ENCODE assay signal across 8 cellular contexts in the genomic region with DNA sequence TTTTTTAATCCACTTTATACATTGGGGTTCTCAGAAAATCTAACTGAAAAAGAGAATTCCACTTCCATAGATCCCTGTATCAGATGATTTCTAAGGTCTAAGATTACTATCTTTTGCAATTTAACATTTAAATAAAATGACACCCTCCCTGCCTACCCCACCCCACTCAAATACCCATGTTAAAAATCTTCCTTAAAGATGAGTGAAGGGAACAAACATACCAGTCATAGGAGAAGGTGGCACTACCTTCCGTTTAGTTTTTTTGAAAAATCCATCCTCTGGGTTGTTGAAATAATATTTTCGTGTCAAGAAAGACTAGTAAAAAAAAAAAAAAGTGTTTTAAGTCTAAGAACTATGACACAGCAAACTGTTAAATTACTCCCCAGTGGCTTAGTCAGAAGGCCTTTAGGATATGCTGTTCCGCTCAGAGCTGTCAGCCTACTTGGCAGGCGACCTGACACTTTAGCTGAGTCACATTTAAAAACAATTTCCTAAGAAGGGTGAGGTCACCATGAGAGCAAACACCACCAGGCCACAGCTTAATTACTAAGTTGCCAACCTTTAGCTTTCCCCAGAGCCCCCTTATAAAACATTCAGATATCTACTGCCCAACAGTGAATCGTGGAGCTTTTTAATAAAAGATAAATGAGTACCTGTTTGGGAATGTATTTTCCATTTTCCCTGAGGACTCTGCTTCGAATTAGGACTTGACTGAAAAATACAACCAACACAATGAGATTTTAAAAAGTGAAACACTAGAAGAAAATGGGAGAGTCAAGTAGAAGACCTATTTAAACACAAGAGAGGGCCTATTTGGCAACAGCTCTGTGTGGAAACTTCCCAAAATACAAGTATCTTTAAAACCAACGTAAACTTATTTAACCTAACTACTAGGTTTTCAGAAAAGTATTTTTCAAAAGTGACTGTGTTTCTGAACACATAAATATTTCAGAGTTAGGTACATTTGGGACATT. TPM values are rescaled to one million over a fixed set of nuclear protein-coding genes. Genes with fewer than 3 reads are reported as not detected.
A peak's percentile ranks its signal among the peaks of the same experiment; 100 is the strongest.
DNase-seq lines count a peak whose midpoint lies in the region; ATAC-seq and TF ChIP-seq lines count a peak whose summit lies in the region.

No MANE protein-coding gene starts in this region.

- TF ChIP-seq EP300 in transverse colon (IDR thresholded peaks at IDR 0.05; ENCODE audit: low read depth): no peak

- H3K27ac Mint-ChIP-seq in activated naive CD4-positive, alpha-beta T cell treated with anti-CD3 and anti-CD28 coated beads for 36 hours: no peak overlapping the region
- peak overlapping the region in 1 of 7 donors; percentile 10 for H3K27ac Mint-ChIP-seq in CD4-positive, alpha-beta memory T cell

- intact Hi-C loops in activated naive CD4-positive, alpha-beta T cell treated with anti-CD3 and anti-CD28 coated beads for 36 hours (cut with micrococcal nuclease): no loop called here
- intact Hi-C loops in dorsolateral prefrontal cortex (cut with DNase I): no loop called here
- intact Hi-C loops in transverse colon (cut with DNase I; ENCODE audit: low total_unique reads): no loop called here
- intact Hi-C loops in CD4-positive, alpha-beta memory T cell (cut with micrococcal nuclease): no loop called here

- TF ChIP-seq POLR2A in transverse colon (IDR thresholded peaks at IDR 0.05): no peak

- H3K9me3 Mint-ChIP-seq in activated naive CD4-positive, alpha-beta T cell treated with anti-CD3 and anti-CD28 coated beads for 36 hours: no peaks in the 10 kb centered on the region
- peaks cover 0 to 3% (median 0%) of the 10 kb centered on the region in 8 donors for H3K9me3 Mint-ChIP-seq in CD4-positive, alpha-beta memory T cell

- in situ Hi-C loops in transverse colon (cut with MboI; ENCODE audit: low pct_ligation_motif_present in 1 of 4, low pct_unique_long_range_greater_than_20kb in 1 of 4, low sequenced_read_pairs in 3 of 4): loop anchor here in 2 of 4 donors (25.0 kb wide), 1 partner anchor 260 kb away; a partner anchor contains a TSS

- peaks cover 6% of the 10 kb centered on the region for H3K4me1 Mint-ChIP-seq in activated naive CD4-positive, alpha-beta T cell treated with anti-CD3 and anti-CD28 coated beads for 36 hours (ENCODE audit: low read depth)
- H3K4me1 Mint-ChIP-seq in CD4-positive, alpha-beta memory T cell: peaks cover 6 to 12% (median 9%) of the 10 kb centered on the region in 4 donors

- TF ChIP-seq CTCF in dorsolateral prefrontal cortex (IDR thresholded peaks at IDR 0.05 in 54 of 56, conservative IDR thresholded peaks at IDR 0.05 in 2 of 56; ENCODE audit: low read depth in 1 of 56, partially characterized antibody in 56 of 56) (peak in 1 of 56 donors; percentile 4), transverse colon (IDR thresholded peaks at IDR 0.05) (no peak)

- H3K4me3 Mint-ChIP-seq in activated naive CD4-positive, alpha-beta T cell treated with anti-CD3 and anti-CD28 coated beads for 36 hours: no peak overlapping the region
- no peak overlapping the region for H3K4me3 Mint-ChIP-seq in CD4-positive, alpha-beta memory T cell

- peak; percentile 10 for DNase-seq in activated naive CD4-positive, alpha-beta T cell treated with anti-CD3 and anti-CD28 coated beads for 36 hours
- DNase-seq in activated naive CD4-positive, alpha-beta T cell treated with anti-CD3 and anti-CD28 coated beads, Interleukin-2, amount 50 U/mL, for 16 hours: no peak
- DNase-seq in SHP77 treated with DMSO at 0.1 percent for 48 hours (lab: John Stamatoyannopoulos, UW) (peak; percentile 7), dorsolateral prefrontal cortex (peak in 4 of 10 donors; percentile 6 to 46 (median 42)), transverse colon (peak; percentile 55)
- no peak for DNase-seq in CD4-positive, alpha-beta memory T cell

- CTCF ChIA-PET in activated naive CD4-positive, alpha-beta T cell treated with anti-CD3 and anti-CD28 coated beads for 36 hours (lab: Charles Lee): interaction anchor here (0.6 to 0.8 kb wide), 3 partner anchors 9 to 30 kb away, joined by 3 to 4 read pairs (median 4); no protein-coding TSS in a partner anchor
- CTCF ChIA-PET in CD4-positive, alpha-beta memory T cell (lab: Charles Lee; ENCODE audit: partially characterized antibody): interaction anchor here (1.1 kb wide), 1 partner anchor 44 kb away, joined by 3 read pairs; no protein-coding TSS in a partner anchor

- H3K27me3 ChIP-seq in dorsolateral prefrontal cortex (no peaks in the 10 kb centered on the region), transverse colon (no peaks in the 10 kb centered on the region)
- no peaks in the 10 kb centered on the region for H3K27me3 ChIP-seq in CD4-positive, alpha-beta memory T cell (ENCODE audit: insufficient read depth, low read length)

- H3K4me3 ChIP-seq in dorsolateral prefrontal cortex (no peak overlapping the region), mesodermal cell (ENCODE audit: extremely low read depth, insufficient read depth, low read length, poor library complexity, severe bottlenecking) (no peak overlapping the region), transverse colon (no peak overlapping the region)
- H3K4me3 ChIP-seq in CD4-positive, alpha-beta memory T cell (ENCODE audit: low read length in 2 of 2): no peak overlapping the region

- ATAC-seq in HG03457 (IDR thresholded peaks at IDR 0.05; ENCODE audit: unreplicated experiment): no peak

- POLR2A ChIA-PET in CD4-positive, alpha-beta memory T cell (lab: Charles Lee; ENCODE audit: partially characterized antibody): interaction anchor here (2.0 kb wide), 1 partner anchor 10 kb away, joined by 6 read pairs; a partner anchor contains a TSS

- H3K27ac ChIP-seq in dorsolateral prefrontal cortex: peak overlapping the region in 50 of 59 donors; percentile 10 to 83 (median 52)
- H3K27ac ChIP-seq in mesodermal cell (ENCODE audit: low read depth, low read length, severe bottlenecking): peak overlapping the region; percentile 81
- peak overlapping the region; percentile 68 to 80 (median 76) for H3K27ac ChIP-seq in transverse colon
- H3K27ac ChIP-seq in CD4-positive, alpha-beta memory T cell (ENCODE audit: low read depth, low read length): no peak overlapping the region

- H3K4me1 ChIP-seq in mesodermal cell (ENCODE audit: control insufficient read depth, insufficient read depth, low read length, poor library complexity, severe bottlenecking) (peaks cover 18% of the 10 kb centered on the region), transverse colon (peaks cover 6 to 18% (median 10%) of the 10 kb centered on the region in 4 donors)
- H3K4me1 ChIP-seq in CD4-positive, alpha-beta memory T cell (ENCODE audit: insufficient read depth, low read length): peaks cover 4% of the 10 kb centered on the region

- peaks cover 10% of the 10 kb centered on the region for H3K36me3 Mint-ChIP-seq in activated naive CD4-positive, alpha-beta T cell treated with anti-CD3 and anti-CD28 coated beads for 36 hours (ENCODE audit: low read depth)
- H3K36me3 Mint-ChIP-seq in CD4-positive, alpha-beta memory T cell: peaks cover 29 to 52% of the 10 kb centered on the region in 2 donors

- H3K36me3 ChIP-seq in mesodermal cell (ENCODE audit: control insufficient read depth, insufficient read depth, low read length) (peaks cover 62% of the 10 kb centered on the region), transverse colon (peaks cover 0 to 47% (median 20%) of the 10 kb centered on the region in 4 donors)
- peaks cover 37% of the 10 kb centered on the region for H3K36me3 ChIP-seq in CD4-positive, alpha-beta memory T cell (ENCODE audit: insufficient read depth, low read length)

- 43 to 69% methylated on average over 1 to 3 of the region's 7 CpGs for WGBS in mesodermal cell (ENCODE audit: insufficient coverage in 2 of 2), 2 experiments
- WGBS in transverse colon (ENCODE audit: low coverage in 1 of 2), 2 donors: 59 to 69% methylated on average over 5 to 7 of the region's 7 CpGs

- no peaks in the 10 kb centered on the region for H3K9me3 ChIP-seq in mesodermal cell (ENCODE audit: control insufficient read depth, low read length)
- H3K9me3 ChIP-seq in transverse colon: no peaks in the 10 kb centered on the region
- H3K9me3 ChIP-seq in CD4-positive, alpha-beta memory T cell (ENCODE audit: control insufficient read depth in 1 of 2, low read length in 2 of 2): no peaks in the 10 kb centered on the region

- no peaks in the 10 kb centered on the region for H3K27me3 Mint-ChIP-seq in activated naive CD4-positive, alpha-beta T cell treated with anti-CD3 and anti-CD28 coated beads for 36 hours (ENCODE audit: low read depth)
- no peaks in the 10 kb centered on the region for H3K27me3 Mint-ChIP-seq in CD4-positive, alpha-beta memory T cell

RNA-seq across cellular contexts. Expression of a gene that starts 9.6 kb away (rescaled TPM):
- total RNA-seq in activated naive CD4-positive, alpha-beta T cell treated with anti-CD3 and anti-CD28 coated beads for 36 hours: 10 to 100 TPM; 28.4 to 32.0 TPM
- total RNA-seq in dorsolateral prefrontal cortex: 10 to 100 TPM; 41.1 to 93.1 (median 69.8) TPM
- 87.8 TPM for polyA plus RNA-seq in mesodermal cell (2013, experiment 1 of 2)
- polyA plus RNA-seq in mesodermal cell (2013, experiment 2 of 2): 80.4 TPM
- 10 to 100 TPM in 3 of 4 donors, 1 to 10 TPM in 1; 9.7 to 39.2 (median 23.5) TPM for total RNA-seq in transverse colon
- total RNA-seq in CD4-positive, alpha-beta memory T cell: 10 to 100 TPM; 33.4 to 37.9 TPM
- polyA plus RNA-seq in CD4-positive, alpha-beta memory T cell: 10 to 100 TPM; 76.5 to 76.8 TPM

RNA-seq across cellular contexts. Expression of a gene that starts 24.8 kb away (rescaled TPM):
- 1 to 10 TPM; 5.8 to 6.7 TPM for total RNA-seq in activated naive CD4-positive, alpha-beta T cell treated with anti-CD3 and anti-CD28 coated beads for 36 hours
- total RNA-seq in dorsolateral prefrontal cortex (10 to 100 TPM; 13.3 to 49.4 (median 36.1) TPM), transverse colon (1 to 10 TPM in 3 of 4 donors, under 1 TPM in 1; 0.20 to 3.0 (median 1.6) TPM)
- polyA plus RNA-seq in mesodermal cell (2013, experiment 1 of 2): 2.1 TPM
- polyA plus RNA-seq in mesodermal cell (2013, experiment 2 of 2): 1.5 TPM
- total RNA-seq in CD4-positive, alpha-beta memory T cell: 1 to 10 TPM; 8.2 to 9.8 TPM
- 1 to 10 TPM; 2.9 to 4.6 TPM for polyA plus RNA-seq in CD4-positive, alpha-beta memory T cell

RNA-seq across cellular contexts. Expression of a gene that starts 43.4 kb away (rescaled TPM):
- total RNA-seq in activated naive CD4-positive, alpha-beta T cell treated with anti-CD3 and anti-CD28 coated beads for 36 hours: 10 to 100 TPM; 15.7 to 19.9 TPM
- total RNA-seq in dorsolateral prefrontal cortex: 100 to 1,000 TPM in 31 of 120 experiments, 10 to 100 TPM in 89; 53.2 to 167 (median 87.2) TPM
- polyA plus RNA-seq in mesodermal cell (2013, experiment 1 of 2): 47.8 TPM
- polyA plus RNA-seq in mesodermal cell (2013, experiment 2 of 2): 38.3 TPM
- total RNA-seq in transverse colon: 10 to 100 TPM in 3 of 4 donors, 1 to 10 TPM in 1; 7.1 to 36.8 (median 18.9) TPM
- total RNA-seq in CD4-positive, alpha-beta memory T cell: 10 to 100 TPM; 47.7 to 58.2 TPM
- polyA plus RNA-seq in CD4-positive, alpha-beta memory T cell: 10 to 100 TPM; 17.3 to 28.2 TPM

RNA-seq across cellular contexts. Expression of a gene that starts 49.2 kb away (rescaled TPM):
- 10 to 100 TPM; 86.3 to 90.8 TPM for total RNA-seq in activated naive CD4-positive, alpha-beta T cell treated with anti-CD3 and anti-CD28 coated beads for 36 hours
- total RNA-seq in dorsolateral prefrontal cortex (1 to 10 TPM in 119 of 120 experiments, under 1 TPM in 1; 0.71 to 6.8 (median 2.9) TPM), transverse colon (10 to 100 TPM in 1 of 4 donors, 1 to 10 TPM in 2, under 1 TPM in 1; 0.80 to 43.0 (median 4.9) TPM)
- polyA plus RNA-seq in mesodermal cell (2013, experiment 1 of 2): 31.6 TPM
- polyA plus RNA-seq in mesodermal cell (2013, experiment 2 of 2): 35.6 TPM
- total RNA-seq in CD4-positive, alpha-beta memory T cell: 10 to 100 TPM; 28.1 to 28.3 TPM
- polyA plus RNA-seq in CD4-positive, alpha-beta memory T cell: 1 to 10 TPM; 5.3 TPM

Comparison
In these comparisons a context has a peak if more than half of its experiments do, and no peak if none do; other contexts are left out.
1. DNase-seq: peak in activated naive CD4-positive, alpha-beta T cell treated with anti-CD3 and anti-CD28 coated beads for 36 hours (single experiment), SHP77 treated with DMSO at 0.1 percent for 48 hours (single experiment) and transverse colon (single experiment); none in activated naive CD4-positive, alpha-beta T cell treated with anti-CD3 and anti-CD28 coated beads, Interleukin-2, amount 50 U/mL, for 16 hours (single experiment) and CD4-positive, alpha-beta memory T cell (0 of 5).